ENCODE assay signal across 8 cellular contexts in genomic region chr12:119989619-119990381, GRCh38. TPM values are rescaled to one million over a fixed set of nuclear protein-coding genes. Genes with fewer than 3 reads are reported as not detected.
A peak's percentile ranks its signal among the peaks of the same experiment; 100 is the strongest.
DNase-seq lines count a peak whose midpoint lies in the region; ATAC-seq and TF ChIP-seq lines count a peak whose summit lies in the region.

No MANE protein-coding gene starts in this region.

- no peaks in the 10 kb centered on the region for H3K9me2 ChIP-seq in GM23338 (ENCODE audit: insufficient read depth)

- H3K27ac ChIP-seq in GM23338 (ENCODE audit: low read depth) = no peak overlapping the region

- H3K4me2 ChIP-seq in GM23338 = peak overlapping the region; percentile 98

- peaks cover 3% of the 10 kb centered on the region; the same call in 1 of the 3 replicates for H3K9me3 Mint-ChIP-seq in GM23338

- H3K4me3 Mint-ChIP-seq in GM23338 = peak overlapping the region; percentile 78

- peaks cover 4% of the 10 kb centered on the region for H3K27me3 Mint-ChIP-seq in GM23338 (ENCODE audit: insufficient read depth, low read depth, poor library complexity)

- peaks cover 24% of the 10 kb centered on the region for H3K4me1 Mint-ChIP-seq in GM23338

- H3K79me2 ChIP-seq in GM23338 (replicated peaks; ENCODE audit: insufficient read depth) = peaks cover 20% of the 10 kb centered on the region

- H3K27me3 ChIP-seq in GM23338 (ENCODE audit: insufficient read depth) (peaks cover 16% of the 10 kb centered on the region), MG63 (peaks cover 52% of the 10 kb centered on the region)

- peaks cover 20% of the 10 kb centered on the region for H4K20me1 ChIP-seq in GM23338 (replicated peaks; ENCODE audit: insufficient read depth)

- peaks cover 10% of the 10 kb centered on the region for H3K36me3 Mint-ChIP-seq in GM23338 (ENCODE audit: low read depth)

- H3K4me1 ChIP-seq in GM23338 (ENCODE audit: insufficient read depth) = peaks cover 22% of the 10 kb centered on the region

- no peak overlapping the region for H3K27ac Mint-ChIP-seq in GM23338

- DNase-seq in GM04504 (ENCODE audit: low read depth) (peak; percentile 31), GM23338 (ENCODE audit: low spot score) (peak; percentile 87), MG63 (peak; percentile 80), dedifferentiated amniotic fluid mesenchymal stem cell (ENCODE audit: extremely low spot score) (peak; percentile 51), left colon (peak; percentile 70 to 91), NCI-H1694 (lab: John Stamatoyannopoulos, UW) (no peak)
- peak; percentile 57 to 67 for DNase-seq in activated CD4-positive, alpha-beta T cell treated with anti-CD3 and anti-CD28 coated beads for 4 hours
- peak; percentile 39 to 64 for DNase-seq in stimulated activated CD4-positive, alpha-beta T cell treated with anti-CD3 and anti-CD28 coated beads, Interleukin-1b, Interleukin-23, amount 100 ng/mL, for 4 hours (ENCODE audit: low read depth in 2 of 2)

- peak overlapping the region; percentile 89 for H3K4me3 ChIP-seq in GM23338
- H3K4me3 ChIP-seq in MG63 = peak overlapping the region; percentile 37; the same call in 1 of the 2 replicates

- peak; percentile 63 for ATAC-seq in GM23338
- peak; percentile 50 for ATAC-seq in left colon

- intact Hi-C loops in left colon (cut with DNase I, micrococcal nuclease) = loop anchor here in 1 of 2 donors (10.0 kb wide), 1 partner anchor 95 kb away; no protein-coding TSS in a partner anchor

- peaks cover 23% of the 10 kb centered on the region for H3F3A ChIP-seq in GM23338 (replicated peaks; ENCODE audit: low read depth)

- H3K36me3 ChIP-seq in GM23338 (ENCODE audit: insufficient read depth) = no peaks in the 10 kb centered on the region; the same call in 1 of the 2 replicates
- H3K36me3 ChIP-seq in MG63 = no peaks in the 10 kb centered on the region

- no peak for TF ChIP-seq CTCF in GM23338 (conservative IDR thresholded peaks at IDR 0.05; ENCODE audit: low read depth in 2 of 2)

- H3K9me3 ChIP-seq in MG63 = no peaks in the 10 kb centered on the region

- H2AFZ ChIP-seq in GM23338 = no peak overlapping the region

TF ChIP-seq in GM23338, 12 proteins besides CTCF, POLR2A, EP300 and RAD21:
- TF ChIP-seq REST (IDR thresholded peaks at IDR 0.05; ENCODE audit: unreplicated experiment) = peak; percentile 85
- TF ChIP-seq EZH2phosphoT487 (IDR thresholded peaks at IDR 0.05; ENCODE audit: unreplicated experiment) = no peak
- TF ChIP-seq JUNB (IDR thresholded peaks at IDR 0.05; ENCODE audit: unreplicated experiment) = no peak
- 0 out of 2 replicates have a peak, but pooled peaks have one; percentile 21 for TF ChIP-seq CREB1 (CRISPR knock-in tag; IDR thresholded peaks at IDR 0.05; ENCODE audit: low read depth)
- no peak for TF ChIP-seq ZNF331 (CRISPR knock-in tag; IDR thresholded peaks at IDR 0.05; ENCODE audit: low read depth)

RNA-seq across cellular contexts. Expression of gene BICDL1, which starts 0.8 kb away (rescaled TPM):
- total RNA-seq in GM23338 (2014; rRNA removed; shearing (Covaris generic)) = 25.7 and 30.3 TPM in 2 replicates
- polyA plus RNA-seq in GM23338 (2016; fragmentation: Nextera tagmentation; extraction: Ambion mirVana) = 14.0 and 15.9 TPM in 2 replicates
- not detected in 2 replicates for total RNA-seq in MG63 (2014; rRNA removed; shearing (Covaris generic); ENCODE audit: low replicate concordance)
- total RNA-seq in left colon = 1 to 10 TPM; 6.6 to 9.1 TPM
